ENCODE assay signal across 16 cellular contexts in the genomic region with DNA sequence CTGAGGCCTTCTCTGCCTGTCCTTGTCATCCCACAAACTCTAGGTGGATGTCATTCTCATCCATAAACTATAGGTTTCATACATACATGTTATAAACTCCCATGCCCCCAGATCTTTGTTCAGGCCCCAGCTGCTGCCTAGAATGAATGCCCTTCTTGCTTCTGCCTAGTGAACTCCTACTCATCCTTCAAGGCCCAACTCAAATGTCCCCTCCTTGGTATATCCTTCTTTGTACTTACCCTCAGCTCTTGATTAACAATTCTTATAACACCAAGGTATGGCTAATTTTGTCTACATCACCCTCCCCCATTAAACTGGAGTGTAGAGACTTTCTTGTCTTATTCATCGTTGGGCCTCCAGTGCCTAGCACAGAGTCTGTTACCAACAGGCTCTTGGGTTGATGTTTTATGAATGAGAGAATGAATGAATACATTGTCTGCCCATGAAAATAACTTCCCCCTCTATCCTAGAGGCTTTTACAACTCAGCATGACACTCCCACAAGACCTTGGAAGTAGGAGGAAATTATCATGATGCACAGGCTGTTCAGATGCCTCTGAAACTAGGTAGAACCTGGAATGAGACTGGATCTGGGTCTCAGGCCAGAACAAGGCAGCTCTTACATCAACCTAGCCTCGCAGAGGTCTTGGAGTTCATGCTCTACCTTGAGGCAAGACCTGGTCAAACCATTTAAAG. TPM values are rescaled to one million over a fixed set of nuclear protein-coding genes. Genes with fewer than 3 reads are reported as not detected.
"Had no signal": no experiment of that assay in that cellular context is flagged by ENCODE, and none has a peak within 500 bp of the region (broad histone marks: within the 10 kb centered on the region; RNA-seq: fewer than 3 reads in every experiment).

No MANE protein-coding gene starts in this region.

- H3K9me3 ChIP-seq: left lung, ovary, sigmoid colon, stomach, testis had no signal

- H3K36me3 ChIP-seq: cardiac muscle cell, left lung, ovary, sigmoid colon, stomach had no signal

- ATAC-seq: activated CD8-positive, alpha-beta T cell treated with anti-CD3 and anti-CD28 coated beads, Interleukin-2, amount 10 ng/mL, durations not matched to agents 7 days and 5 days; esophagus mucosa; left lung had no signal

- H3K27ac ChIP-seq: left lung, ovary, sigmoid colon, stomach, testis had no signal

- H3K4me1 ChIP-seq: sigmoid colon, stomach had no signal

- H3K27me3 ChIP-seq: cardiac muscle cell, ovary, testis had no signal

- DNase-seq: activated CD4-positive, alpha-beta T cell treated with anti-CD3 and anti-CD28 coated beads, Interleukin-2, amount 10 ng/mL, durations not matched to agents 24 days and 14 days; activated CD4-positive, CD25-positive, alpha-beta regulatory T cell; activated CD8-positive, alpha-beta memory T cell treated with anti-CD3 and anti-CD28 coated beads, Interleukin-2, amount 50 U/mL, for 4 hours; activated CD8-positive, alpha-beta T cell treated with anti-CD3 and anti-CD28 coated beads, Interleukin-2, amount 10 ng/mL, durations not matched to agents 7 days and 5 days; activated gamma-delta T cell treated with Interleukin-2 at 50 U/mL for 16 hours; activated naive CD8-positive, alpha-beta T cell treated with anti-CD3 and anti-CD28 coated beads, Interleukin-2, amount 10 ng/mL, durations not matched to agents 7 days and 5 days; aorta; islet precursor cell; left lung; ovary; sigmoid colon; stimulated activated CD4-positive, alpha-beta T cell treated with anti-CD3 and anti-CD28 coated beads, Interleukin-1b, Interleukin-23, amount 100 ng/mL, for 48 hours; stomach; testis had no signal

- H3K4me3 ChIP-seq: cardiac muscle cell, left lung, ovary, sigmoid colon, stomach, testis had no signal

RNA-seq across cellular contexts. Expression of a gene that starts 26.9 kb away (rescaled TPM):
- total RNA-seq: activated CD4-positive, alpha-beta T cell treated with anti-CD3 and anti-CD28 coated beads, Interleukin-2, amount 10 ng/mL, durations not matched to agents 24 days and 14 days; activated CD8-positive, alpha-beta T cell treated with anti-CD3 and anti-CD28 coated beads, Interleukin-2, amount 10 ng/mL, durations not matched to agents 7 days and 5 days had no signal
